In the genomic region with DNA sequence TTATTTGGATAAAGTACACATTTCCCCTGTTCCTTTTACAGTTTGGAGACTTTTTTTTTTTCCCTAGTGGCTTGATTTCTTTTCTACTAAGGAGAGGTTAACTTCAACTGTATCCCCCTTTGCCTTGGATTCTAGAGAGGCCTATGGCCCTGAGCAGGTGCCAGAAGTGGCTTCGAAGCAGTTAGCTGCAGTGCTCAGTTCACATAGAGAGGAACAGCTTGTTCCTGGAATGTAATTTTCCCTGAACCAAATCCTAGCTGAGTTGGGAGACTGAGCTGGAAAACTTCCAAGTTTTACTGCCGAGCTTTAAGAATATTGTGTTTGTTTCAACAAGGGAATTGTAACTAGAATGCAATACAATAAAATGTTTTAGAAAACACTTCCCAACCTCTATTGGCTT, we compare ENCODE assay signal across 1 cellular context.
TF ChIP-seq lines count a peak whose summit lies in the region.

No MANE protein-coding gene starts in this region.

TF ChIP-seq in endothelial cell of umbilical vein, 7 proteins besides CTCF, POLR2A, EP300 and RAD21 (continued from another document):
- TF ChIP-seq, protein P1, sequence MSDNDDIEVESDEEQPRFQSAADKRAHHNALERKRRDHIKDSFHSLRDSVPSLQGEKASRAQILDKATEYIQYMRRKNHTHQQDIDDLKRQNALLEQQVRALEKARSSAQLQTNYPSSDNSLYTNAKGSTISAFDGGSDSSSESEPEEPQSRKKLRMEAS (IDR thresholded peaks at IDR 0.05; ENCODE audit: insufficient read depth, insufficient read length), result no peak
